Comparison of ENCODE assay signal across 8 cellular contexts in the genomic region with DNA sequence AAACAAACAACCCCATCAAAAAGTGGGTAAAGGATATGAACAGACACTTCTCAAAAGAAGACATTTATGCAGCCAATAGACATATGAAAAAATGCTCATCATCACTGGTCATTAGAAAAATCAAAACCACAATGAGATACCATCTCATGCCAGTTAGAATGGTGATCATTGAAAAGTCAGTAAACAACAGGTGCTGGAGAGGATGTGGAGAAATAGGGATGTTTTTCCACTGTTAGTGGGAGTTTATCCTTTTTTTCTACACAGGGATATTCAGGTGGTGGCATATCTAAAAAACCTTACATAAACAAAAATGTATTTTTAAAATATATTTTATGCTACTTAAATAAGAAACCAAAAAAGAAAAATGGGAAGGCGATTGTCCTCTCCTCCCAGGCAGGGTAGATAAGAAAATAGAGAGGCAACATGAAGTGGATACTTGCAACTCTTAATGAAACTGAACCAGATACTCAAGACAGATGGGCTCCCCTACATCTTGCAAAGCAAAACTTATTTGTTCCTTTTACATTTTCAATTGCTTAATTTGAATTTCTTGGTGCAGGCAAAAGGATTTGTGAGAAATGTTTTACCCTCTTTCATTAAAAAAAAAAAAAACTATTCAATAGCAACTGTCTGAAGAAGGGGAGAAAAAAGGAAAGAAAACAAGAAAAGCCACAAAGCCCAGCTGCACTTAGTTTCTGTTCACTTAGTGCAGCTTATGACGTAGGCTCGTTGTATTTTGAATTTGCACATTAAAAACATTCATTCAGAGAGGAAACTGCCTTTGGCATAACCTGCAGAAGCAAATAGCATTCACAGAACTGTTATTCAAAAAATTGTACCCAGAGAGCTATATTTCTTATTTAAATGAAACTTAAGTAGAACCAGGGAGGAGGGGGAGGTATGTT. TPM values are rescaled to one million over a fixed set of nuclear protein-coding genes. Genes with fewer than 3 reads are reported as not detected.
DNase-seq lines count a peak whose midpoint lies in the region; ATAC-seq and TF ChIP-seq lines count a peak whose summit lies in the region.

No MANE protein-coding gene starts in this region.

- BruUV-seq in Caco-2 (replicated peaks; lab: Mats Ljungman, UMichigan), result no TSS peak

- H3K4me1 ChIP-seq in Caco-2, result peaks cover 3% of the 10 kb centered on the region; the same call in 1 of the 2 replicates

- POLR2A ChIA-PET in Caco-2 (lab: Charles Lee), result no interaction called here

- H3K4me3 ChIP-seq in Caco-2 (ENCODE audit: low read depth, low read length), result no peak overlapping the region

- H3K36me3 Mint-ChIP-seq in Caco-2 (ENCODE audit: insufficient read depth, unreplicated experiment), result no peaks in the 10 kb centered on the region
- H3K36me3 Mint-ChIP-seq in nephron (ENCODE audit: low read depth), result no peaks in the 10 kb centered on the region

- H3K4me3 Mint-ChIP-seq in Caco-2 (ENCODE audit: unreplicated experiment) (no peak overlapping the region), nephron (no peak overlapping the region)

- intact Hi-C loops in Caco-2 (cut with micrococcal nuclease; ENCODE audit: unreplicated experiment), result no loop called here

- DNase-seq in Caco-2, result no peak
- peak; percentile 41 for DNase-seq in GM20000 (ENCODE audit: low spot score)
- peak; percentile 82 for DNase-seq in astrocyte of the hippocampus (ENCODE audit: low read depth, low spot score)
- DNase-seq in A172 (ENCODE audit: low spot score), result no peak
- DNase-seq in glomerular visceral epithelial cell (ENCODE audit: extremely low spot score), result no peak
- no peak for DNase-seq in HuH-7.5 (ENCODE audit: low spot score)

- no peaks in the 10 kb centered on the region for H3K9me3 Mint-ChIP-seq in Caco-2 (ENCODE audit: unreplicated experiment)
- H3K9me3 Mint-ChIP-seq in nephron, result peaks cover 4% of the 10 kb centered on the region

- ATAC-seq in HG03520 (IDR thresholded peaks at IDR 0.05; ENCODE audit: unreplicated experiment), result peak; percentile 94

- CTCF ChIA-PET in Caco-2 (lab: Charles Lee), result no interaction called here

- TF ChIP-seq CTCF in Caco-2 (IDR thresholded peaks at IDR 0.05; ENCODE audit: insufficient read depth in 1 of 2, low read depth in 1 of 2, low read length in 1 of 2, severe bottlenecking in 1 of 2, unreplicated experiment in 1 of 2), result no peak
- TF ChIP-seq CTCF in GM20000 (IDR thresholded peaks at IDR 0.05; ENCODE audit: extremely low read depth, missing control alignments), result no peak
- no peak for TF ChIP-seq CTCF in nephron (IDR thresholded peaks at IDR 0.05; ENCODE audit: unreplicated experiment in 3 of 3)

- H3K36me3 ChIP-seq in Caco-2 (ENCODE audit: control insufficient read depth, insufficient read depth, low read length), result no peaks in the 10 kb centered on the region

- H3K4me1 Mint-ChIP-seq in Caco-2 (ENCODE audit: low read depth, unreplicated experiment) (peaks cover 10% of the 10 kb centered on the region), nephron (peaks cover 44% of the 10 kb centered on the region)

- H3K27ac Mint-ChIP-seq in Caco-2 (ENCODE audit: unreplicated experiment) (peak overlapping the region; percentile 63), nephron (peak overlapping the region; percentile 96 to 99 (median 97))

- H3K9me3 ChIP-seq in Caco-2, result no peaks in the 10 kb centered on the region

- no peaks in the 10 kb centered on the region for H3K27me3 ChIP-seq in Caco-2 (replicated peaks; ENCODE audit: control insufficient read depth, insufficient read depth, low read length)

- no peaks in the 10 kb centered on the region for H3K27me3 Mint-ChIP-seq in Caco-2 (ENCODE audit: insufficient read depth, unreplicated experiment)
- no peaks in the 10 kb centered on the region for H3K27me3 Mint-ChIP-seq in nephron (ENCODE audit: low read depth)

RNA-seq across cellular contexts. Expression of a gene that starts 36.9 kb away (rescaled TPM):
- not detected in 2 replicates for total RNA-seq in Caco-2 (2022)
- total RNA-seq in A172 (2014; rRNA removed; shearing (Covaris generic)), result not detected in 2 replicates

Comparison
In these comparisons a context has a peak if more than half of its experiments do, and no peak if none do; other contexts are left out.
1. DNase-seq: peak in GM20000 (single experiment) and astrocyte of the hippocampus (single experiment); none in Caco-2 (0 of 2), A172 (single experiment), glomerular visceral epithelial cell (single experiment) and HuH-7.5 (single experiment).